27 cellular contexts compared by ENCODE assay signal in genomic region chr2:239167011-239167673, GRCh38.
A peak's percentile ranks its signal among the peaks of the same experiment; 100 is the strongest.
DNase-seq lines count a peak whose midpoint lies in the region; ATAC-seq and TF ChIP-seq lines count a peak whose summit lies in the region.
"Had no signal": no experiment of that assay in that cellular context is flagged by ENCODE, and none has a peak within 500 bp of the region (broad histone marks: within the 10 kb centered on the region; RNA-seq: fewer than 3 reads in every experiment).

No MANE protein-coding gene starts in this region.

- WGBS in spleen, 5 donors = 92 to 97% (median 94%) methylated on average over 13 to 15 of the region's 15 CpGs

- no peaks in the 10 kb centered on the region for H3K4me1 ChIP-seq in mucosa of descending colon (ENCODE audit: low read depth)
- peaks cover 0 to 15% (median 3%) of the 10 kb centered on the region in 6 donors for H3K4me1 ChIP-seq in spleen
- H3K4me1 ChIP-seq: breast epithelium, parathyroid adenoma, uterus had no signal

- no peak overlapping the region for H3K4me3 ChIP-seq in mucosa of descending colon
- H3K4me3 ChIP-seq in spleen = no peak overlapping the region
- H3K4me3 ChIP-seq: breast epithelium, coronary artery, uterus had no signal

- no peak for TF ChIP-seq CTCF in mucosa of descending colon (IDR thresholded peaks at IDR 0.05)
- no peak for TF ChIP-seq CTCF in spleen (IDR thresholded peaks at IDR 0.05 in 8 of 11, conservative IDR thresholded peaks at IDR 0.05 in 3 of 11)

- no peaks in the 10 kb centered on the region for H3K27me3 ChIP-seq in spleen (replicated peaks in 1 of 7)
- H3K27me3 ChIP-seq: breast epithelium, uterus had no signal

- no peak for TF ChIP-seq POLR2A in spleen (IDR thresholded peaks at IDR 0.05)

- H3K36me3 ChIP-seq in mucosa of descending colon (ENCODE audit: low read depth) (no peaks in the 10 kb centered on the region), spleen (peaks cover 3 to 87% (median 29%) of the 10 kb centered on the region in 6 donors)
- H3K36me3 ChIP-seq: breast epithelium, uterus had no signal

- H3K9me3 ChIP-seq in mucosa of descending colon (peaks cover 13% of the 10 kb centered on the region), spleen (peaks cover 9 to 19% (median 17%) of the 10 kb centered on the region in 8 donors)

- in situ Hi-C loops in KBM-7 (cut with MboI; ENCODE audit: low pct_unique_long_range_greater_than_20kb, low sequenced_read_pairs) = no loop called here

- peak; percentile 13 for DNase-seq in activated T-cell treated with anti-CD3 and anti-CD28 coated beads, Interleukin-2, amount 50 U/mL, for 1 hour
- no peak for DNase-seq in activated T-cell treated with anti-CD3 and anti-CD28 coated beads, Interleukin-2, amount 50 U/mL, for 48 hours
- DNase-seq in cardiac septum (ENCODE audit: low spot score) (peak; percentile 55), mucosa of descending colon (peak; percentile 49 to 61 (median 59)), spleen (peak; percentile 59), T-helper 9 cell (no peak), KBM-7 (no peak)
- DNase-seq: activated CD4-positive, alpha-beta memory T cell treated with anti-CD3 and anti-CD28 coated beads for 36 hours; activated gamma-delta T cell treated with Interleukin-2 at 50 U/mL for 16 hours; AML-193; amniotic stem cell; CD8-positive, alpha-beta T cell; DMS 273 treated with DMSO at 0.1 percent for 48 hours; kidney glomerular epithelial cell; NCI-H1105; NCI-H2081; NCI-H345; NCI-H748 treated with DMSO at 0.1 percent for 48 hours had no signal

- H3K27ac ChIP-seq in spleen = no peak overlapping the region
- H3K27ac ChIP-seq: breast epithelium, coronary artery, parathyroid adenoma, RWPE1 had no signal

- intact Hi-C loops in cardiac septum (cut with DNase I) (no loop called here), mucosa of descending colon (cut with DNase I, micrococcal nuclease) (no loop called here), spleen (cut with DNase I; ENCODE audit: low total_unique reads) (no loop called here)

- ATAC-seq in mucosa of descending colon (peak; percentile 70), HG02588 (IDR thresholded peaks at IDR 0.05; ENCODE audit: unreplicated experiment) (no peak)
- ATAC-seq: CD8-positive, alpha-beta T cell; HCT116; natural killer cell treated with Interleukin-12 subunit alpha and Interleukin-12 subunit beta and Interleukin-15 and Interleukin-18, amount 100 ng/mL, for 72 hours; WTC11 had no signal

Comparison
In these comparisons a context has a peak if more than half of its experiments do, and no peak if none do; other contexts are left out.
1. DNase-seq: peak in activated T-cell treated with anti-CD3 and anti-CD28 coated beads, Interleukin-2, amount 50 U/mL, for 1 hour (single experiment), cardiac septum (single experiment), mucosa of descending colon (3 of 3) and spleen (single experiment); none in activated T-cell treated with anti-CD3 and anti-CD28 coated beads, Interleukin-2, amount 50 U/mL, for 48 hours (0 of 2), T-helper 9 cell (single experiment) and KBM-7 (single experiment).